Comparison of ENCODE assay signal across 8 cellular contexts in genomic region chr15:41811432-41812195, GRCh38. TPM values are rescaled to one million over a fixed set of nuclear protein-coding genes. Genes with fewer than 3 reads are reported as not detected.
DNase-seq lines count a peak whose midpoint lies in the region; ATAC-seq and TF ChIP-seq lines count a peak whose summit lies in the region.

No MANE protein-coding gene starts in this region.

- H3K36me3 ChIP-seq in MM.1S (replicated peaks; ENCODE audit: insufficient read depth, low read length), result no peaks in the 10 kb centered on the region
- no peaks in the 10 kb centered on the region for H3K36me3 ChIP-seq in SU-DHL-6 (ENCODE audit: low read length)
- H3K36me3 ChIP-seq in prostate gland, result peaks cover 0 to 11% of the 10 kb centered on the region in 2 donors
- H3K36me3 ChIP-seq in aorta (ENCODE audit: control insufficient read depth in 1 of 2, insufficient read depth in 2 of 2, low read length in 1 of 2), result peaks cover 4 to 7% of the 10 kb centered on the region in 2 donors

- H3K9me2 ChIP-seq in MM.1S (replicated peaks; ENCODE audit: insufficient read depth, low read length) (no peaks in the 10 kb centered on the region), SU-DHL-6 (replicated peaks; ENCODE audit: insufficient read depth, low read length) (no peaks in the 10 kb centered on the region)

- ATAC-seq in activated naive CD4-positive, alpha-beta T cell treated with anti-CD3 and anti-CD28 coated beads, Interleukin-2, amount 50 U/mL, for 72 hours, result peak; percentile 91 to 94
- ATAC-seq in Right ventricle myocardium superior (ENCODE audit: poor library complexity) (peak; percentile 94), aorta (ENCODE audit: low FRiP score) (peak; percentile 90), HG03045 (IDR thresholded peaks at IDR 0.05; ENCODE audit: unreplicated experiment) (no peak)

- peak; percentile 89 for TF ChIP-seq CTCF in GM12864 (IDR thresholded peaks at IDR 0.05; ENCODE audit: low read depth, low read length, missing control alignments)
- peak; percentile 93 for TF ChIP-seq CTCF in MM.1S (IDR thresholded peaks at IDR 0.05; ENCODE audit: low read length)
- peak; percentile 88 for TF ChIP-seq CTCF in SU-DHL-6 (IDR thresholded peaks at IDR 0.05; ENCODE audit: insufficient read depth, low read length, poor library complexity, severe bottlenecking)
- peak; percentile 70 to 93 (median 88) for TF ChIP-seq CTCF in prostate gland (IDR thresholded peaks at IDR 0.05)

- no peak for DNase-seq in GM12864 (ENCODE audit: low read depth)
- peak; percentile 63 for DNase-seq in MM.1S
- peak in 1 of 2 donors; percentile 75 for DNase-seq in activated naive CD4-positive, alpha-beta T cell treated with anti-CD3 and anti-CD28 coated beads, Interleukin-2, amount 50 U/mL, for 72 hours (ENCODE audit: low spot score in 2 of 2)
- DNase-seq in Right ventricle myocardium superior, result peak; percentile 91
- DNase-seq in prostate gland (ENCODE audit: low spot score), result peak; percentile 80
- peak; percentile 89 to 94 for DNase-seq in aorta

- H3K27me3 ChIP-seq in MM.1S (replicated peaks; ENCODE audit: insufficient read depth, low read length) (no peaks in the 10 kb centered on the region), SU-DHL-6 (ENCODE audit: low read length) (no peaks in the 10 kb centered on the region), prostate gland (replicated peaks; ENCODE audit: insufficient read depth) (no peaks in the 10 kb centered on the region), aorta (ENCODE audit: control insufficient read depth in 1 of 2, insufficient read depth in 2 of 2, low read length in 1 of 2) (no peaks in the 10 kb centered on the region)

- H3K27ac Mint-ChIP-seq in activated naive CD4-positive, alpha-beta T cell treated with anti-CD3 and anti-CD28 coated beads, Interleukin-2, amount 50 U/mL, for 72 hours, result peak overlapping the region; percentile 24 to 27

- no peaks in the 10 kb centered on the region for H3K4me1 ChIP-seq in MM.1S (ENCODE audit: low read length)
- H3K4me1 ChIP-seq in prostate gland (replicated peaks), result no peaks in the 10 kb centered on the region
- H3K4me1 ChIP-seq in aorta (ENCODE audit: control insufficient read depth in 1 of 2, insufficient read depth in 2 of 2, low read length in 2 of 2), result no peaks in the 10 kb centered on the region

- no peaks in the 10 kb centered on the region for H3K36me3 Mint-ChIP-seq in activated naive CD4-positive, alpha-beta T cell treated with anti-CD3 and anti-CD28 coated beads, Interleukin-2, amount 50 U/mL, for 72 hours

- 49% methylated on average over 18 of the region's 18 CpGs for WGBS in prostate gland
- WGBS in aorta, 2 donors, result 49 to 51% methylated on average over 18 of the region's 18 CpGs

- no peak overlapping the region for H3K4me3 ChIP-seq in GM12864 (ENCODE audit: low read depth, low read length)
- no peak overlapping the region for H3K4me3 ChIP-seq in MM.1S (ENCODE audit: low read length)
- H3K4me3 ChIP-seq in SU-DHL-6 (ENCODE audit: insufficient read depth, low read length, poor library complexity, severe bottlenecking), result no peak overlapping the region
- H3K4me3 ChIP-seq in prostate gland, result no peak overlapping the region
- H3K4me3 ChIP-seq in aorta (ENCODE audit: low read length in 2 of 2), result no peak overlapping the region

- no peaks in the 10 kb centered on the region for H3F3A ChIP-seq in MM.1S (ENCODE audit: insufficient read depth, low read length)
- H3F3A ChIP-seq in SU-DHL-6 (ENCODE audit: insufficient read depth), result no peaks in the 10 kb centered on the region

- no peaks in the 10 kb centered on the region for H3K9me3 Mint-ChIP-seq in activated naive CD4-positive, alpha-beta T cell treated with anti-CD3 and anti-CD28 coated beads, Interleukin-2, amount 50 U/mL, for 72 hours

- H2AFZ ChIP-seq in MM.1S (ENCODE audit: low read length) (0 out of 2 replicates have a peak overlapping the region, but pooled peaks have one; percentile 1), SU-DHL-6 (ENCODE audit: low read depth, low read length, severe bottlenecking) (no peak overlapping the region)

- no peak overlapping the region for H3K9ac ChIP-seq in MM.1S (ENCODE audit: low read length)
- H3K9ac ChIP-seq in SU-DHL-6 (ENCODE audit: low read length), result no peak overlapping the region

- TF ChIP-seq POLR2A in prostate gland (IDR thresholded peaks at IDR 0.05), result no peak

- H4K20me1 ChIP-seq in MM.1S (ENCODE audit: insufficient read depth, low read length) (no peaks in the 10 kb centered on the region), SU-DHL-6 (ENCODE audit: low read depth, low read length) (no peaks in the 10 kb centered on the region)

- no peaks in the 10 kb centered on the region for H3K79me2 ChIP-seq in MM.1S (ENCODE audit: low read length)
- H3K79me2 ChIP-seq in SU-DHL-6 (ENCODE audit: insufficient read depth, low read length), result no peaks in the 10 kb centered on the region

- intact Hi-C loops in Right ventricle myocardium superior (cut with DNase I) (loop anchor here (1.0 kb wide), 1 partner anchor 37 kb away; the partner anchor contains the start of gene MAPKBP1), prostate gland (cut with DNase I) (loop anchor here (1.0 to 5.0 kb wide), 2 partner anchors 37 to 209 kb away; partner anchors contain the start of gene MAPKBP1), aorta (cut with DNase I) (loop anchor here (1.0 to 5.0 kb wide), 3 partner anchors 38 to 209 kb away; no protein-coding TSS in a partner anchor)

- H3K4me2 ChIP-seq in MM.1S (ENCODE audit: low read depth, low read length) (no peak overlapping the region), SU-DHL-6 (ENCODE audit: low read depth, low read length, poor library complexity, severe bottlenecking) (no peak overlapping the region)

- H3K9me3 ChIP-seq in MM.1S (replicated peaks; ENCODE audit: insufficient read depth, low read length), result no peaks in the 10 kb centered on the region
- H3K9me3 ChIP-seq in SU-DHL-6 (ENCODE audit: insufficient read depth, low read length), result no peaks in the 10 kb centered on the region
- no peaks in the 10 kb centered on the region for H3K9me3 ChIP-seq in prostate gland
- no peaks in the 10 kb centered on the region for H3K9me3 ChIP-seq in aorta (ENCODE audit: control insufficient read depth, low read length)

- H3K27ac ChIP-seq in MM.1S (ENCODE audit: low read length) (no peak overlapping the region), SU-DHL-6 (ENCODE audit: low read depth, low read length) (no peak overlapping the region), prostate gland (no peak overlapping the region), aorta (ENCODE audit: low read depth in 1 of 2, low read length in 2 of 2) (no peak overlapping the region)

RNA-seq across cellular contexts. Expression of gene JMJD7, which starts 16.3 kb away (rescaled TPM):
- total RNA-seq in activated naive CD4-positive, alpha-beta T cell treated with anti-CD3 and anti-CD28 coated beads, Interleukin-2, amount 50 U/mL, for 72 hours, result 10 to 100 TPM; 13.5 to 17.7 TPM
- total RNA-seq in Right ventricle myocardium superior, result 14.3 TPM
- total RNA-seq in prostate gland, result 10 to 100 TPM; 20.7 to 56.6 TPM
- total RNA-seq in aorta, result 10 to 100 TPM in 1 of 2 donors, 1 to 10 TPM in 1; 9.6 to 12.6 TPM
- polyA plus RNA-seq in aorta, result 10 to 100 TPM in 1 of 2 donors, 1 to 10 TPM in 1; 7.0 to 10.5 TPM

RNA-seq across cellular contexts. Expression of gene PLA2G4B, which starts 27.0 kb away (rescaled TPM):
- 1 to 10 TPM; 8.3 to 9.4 TPM for total RNA-seq in activated naive CD4-positive, alpha-beta T cell treated with anti-CD3 and anti-CD28 coated beads, Interleukin-2, amount 50 U/mL, for 72 hours
- total RNA-seq in Right ventricle myocardium superior (3.6 TPM), prostate gland (1 to 10 TPM; 1.5 to 7.6 TPM), aorta (10 to 100 TPM in 1 of 2 donors, 1 to 10 TPM in 1; 6.7 to 11.1 TPM)
- 10 to 100 TPM; 14.3 to 51.8 TPM for polyA plus RNA-seq in aorta

RNA-seq across cellular contexts. Expression of gene MAPKBP1, which starts 37.3 kb away (rescaled TPM):
- total RNA-seq in activated naive CD4-positive, alpha-beta T cell treated with anti-CD3 and anti-CD28 coated beads, Interleukin-2, amount 50 U/mL, for 72 hours, result 10 to 100 TPM; 31.0 to 31.3 TPM
- total RNA-seq in Right ventricle myocardium superior (15.1 TPM), prostate gland (10 to 100 TPM; 17.4 to 62.8 TPM), aorta (10 to 100 TPM; 38.2 to 44.1 TPM)
- polyA plus RNA-seq in aorta, result 10 to 100 TPM; 13.6 to 17.0 TPM
